Comparison of ENCODE assay signal across 16 cellular contexts in genomic region chr6:143514996-143515760, GRCh38. TPM values are rescaled to one million over a fixed set of nuclear protein-coding genes. Genes with fewer than 3 reads are reported as not detected.
A peak's percentile ranks its signal among the peaks of the same experiment; 100 is the strongest.
DNase-seq lines count a peak whose midpoint lies in the region; ATAC-seq, FAIRE-seq and TF ChIP-seq lines count a peak whose summit lies in the region.
"Had no signal": no experiment of that assay in that cellular context is flagged by ENCODE, and none has a peak within 500 bp of the region (broad histone marks: within the 10 kb centered on the region; RNA-seq: fewer than 3 reads in every experiment).

No MANE protein-coding gene starts in this region.

- DNase-seq in GM04503 (ENCODE audit: low read depth): peak; percentile 23
- peak in 1 of 4 experiments; percentile 14 for DNase-seq in K562 (ENCODE audit: extremely low read depth in 1 of 4, low spot score in 3 of 4)
- DNase-seq in Right ventricle myocardium superior: peak; percentile 76
- DNase-seq in psoas muscle: peak; percentile 35 to 55
- DNase-seq in glomerular visceral epithelial cell (ENCODE audit: extremely low spot score): no peak
- no peak for DNase-seq in A673 (ENCODE audit: low spot score)
- no peak for DNase-seq in RWPE1 (ENCODE audit: low spot score)
- DNase-seq: activated CD8-positive, alpha-beta T cell treated with anti-CD3 and anti-CD28 coated beads, Interleukin-2, amount 10 ng/mL, durations not matched to agents 7 days and 5 days; activated naive CD4-positive, alpha-beta T cell treated with anti-CD3 and anti-CD28 coated beads for 36 hours; mesenchymal stem cell; MV-4-11; NCI-H510A treated with DMSO at 0.1 percent for 48 hours; stimulated activated CD4-positive, alpha-beta T cell treated with anti-CD3 and anti-CD28 coated beads, Interleukin-1b, Interleukin-23, amount 100 ng/mL, for 48 hours; T-helper 9 cell had no signal

- H3K4me1 ChIP-seq in K562 (replicated peaks in 1 of 2; ENCODE audit: control insufficient read depth in 2 of 2, insufficient read depth in 2 of 2, low read length in 2 of 2): peaks cover 7 to 16% of the 10 kb centered on the region in 2 experiments; a peak in 4 of 5 replicates
- H3K4me1 ChIP-seq in psoas muscle: peaks cover 16% of the 10 kb centered on the region
- peaks cover 3% of the 10 kb centered on the region for H3K4me1 ChIP-seq in A673 (ENCODE audit: insufficient read depth, low read length, poor library complexity, severe bottlenecking)

- H3K79me2 ChIP-seq in K562 (ENCODE audit: control insufficient read depth, insufficient read depth, low read length): peaks cover 19% of the 10 kb centered on the region

- H3K9me3 ChIP-seq in K562 (replicated peaks; ENCODE audit: control insufficient read depth, insufficient read depth, low read depth, low read length) (no peaks in the 10 kb centered on the region), psoas muscle (no peaks in the 10 kb centered on the region), A673 (ENCODE audit: low read depth, low read length, poor library complexity, severe bottlenecking) (no peaks in the 10 kb centered on the region)

- no peak overlapping the region for H3K4me2 ChIP-seq in K562 (ENCODE audit: insufficient read depth, low read length)

- CTCF ChIA-PET in K562 (lab: Yijun Ruan, JAX; ENCODE audit: low intra/inter-chr PET ratio): no interaction called here
- CTCF ChIA-PET in A673 (lab: Charles Lee): no interaction called here
- CTCF ChIA-PET in RWPE1 (lab: Yijun Ruan, JAX): no interaction called here

- H4K20me1 ChIP-seq in K562 (replicated peaks; ENCODE audit: control insufficient read depth, insufficient read depth, low read length): no peaks in the 10 kb centered on the region

- no peak overlapping the region for H2AFZ ChIP-seq in K562 (ENCODE audit: low read depth, low read length)

- intact Hi-C loops in K562 (cut with micrococcal nuclease): loop anchor here (5.0 kb wide), 3 partner anchors 107 to 427 kb away; no protein-coding TSS in a partner anchor
- intact Hi-C loops in Right ventricle myocardium superior (cut with DNase I): no loop called here
- intact Hi-C loops in psoas muscle (cut with DNase I): loop anchor here in 1 of 2 donors (5.0 kb wide), 1 partner anchor 63 kb away; the partner anchor contains the start of genes ADAT2 and PEX3
- intact Hi-C loops in A673 (cut with micrococcal nuclease; ENCODE audit: unreplicated experiment): no loop called here

- H3K27me3 ChIP-seq in K562 (ENCODE audit: control insufficient read depth in 2 of 2, insufficient read depth in 2 of 2, low read length in 2 of 2) (no peaks in the 10 kb centered on the region), psoas muscle (ENCODE audit: insufficient read depth in 3 of 3, low read length in 2 of 3) (no peaks in the 10 kb centered on the region), A673 (replicated peaks; ENCODE audit: insufficient read depth, low read depth, low read length, poor library complexity) (no peaks in the 10 kb centered on the region)

- TF ChIP-seq CTCF in K562 (IDR thresholded peaks at IDR 0.05 in 2 of 3, conservative IDR thresholded peaks at IDR 0.05 in 1 of 3; ENCODE audit: insufficient read depth in 2 of 3, low read depth in 1 of 3, low read length in 3 of 3): no peak
- TF ChIP-seq CTCF in psoas muscle (IDR thresholded peaks at IDR 0.05): no peak
- TF ChIP-seq CTCF in A673 (conservative IDR thresholded peaks at IDR 0.05; ENCODE audit: low read depth, low read length): no peak
- no peak for TF ChIP-seq CTCF in RWPE1 (conservative IDR thresholded peaks at IDR 0.05; ENCODE audit: low read depth)

- no peak overlapping the region for H3K4me3 ChIP-seq in K562
- H3K4me3 ChIP-seq in psoas muscle: no peak overlapping the region
- no peak overlapping the region for H3K4me3 ChIP-seq in A673 (ENCODE audit: low read depth, low read length, poor library complexity, severe bottlenecking)

- in situ Hi-C loops in K562 (cut with MboI): no loop called here

- TF ChIP-seq EP300 in K562 (IDR thresholded peaks at IDR 0.05; ENCODE audit: low read length): no peak

- H3K27ac ChIP-seq in K562 (ENCODE audit: extremely low read depth, low read depth, low read length) (no peak overlapping the region), psoas muscle (no peak overlapping the region), A673 (ENCODE audit: low read depth, low read length, poor library complexity, severe bottlenecking) (no peak overlapping the region), RWPE1 (no peak overlapping the region)

- H3K36me3 ChIP-seq in K562 (ENCODE audit: control insufficient read depth, insufficient read depth, low read length) (no peaks in the 10 kb centered on the region), psoas muscle (ENCODE audit: insufficient read depth in 1 of 2, low read depth in 1 of 2) (no peaks in the 10 kb centered on the region), A673 (ENCODE audit: insufficient read depth, low read length, poor library complexity, severe bottlenecking) (no peaks in the 10 kb centered on the region)

- peak overlapping the region in 1 of 2 experiments; percentile 75; a peak in 2 of 4 replicates for H3K9ac ChIP-seq in K562 (ENCODE audit: insufficient read depth in 1 of 2, low read depth in 2 of 2, low read length in 2 of 2)

- H3K9me1 ChIP-seq in K562 (ENCODE audit: control insufficient read depth, insufficient read depth, low read length): no peaks in the 10 kb centered on the region

- no TSS peak for BruUV-seq in K562 (replicated peaks; lab: Mats Ljungman, UMichigan)
- BruUV-seq in A673 (replicated peaks; lab: Mats Ljungman, UMichigan): no TSS peak

- ATAC-seq in K562 (no peak), Right ventricle myocardium superior (ENCODE audit: poor library complexity) (peak; percentile 73), psoas muscle (peak; percentile 36 to 61 (median 48)), GM21717 (IDR thresholded peaks at IDR 0.05; ENCODE audit: unreplicated experiment) (no peak)
- ATAC-seq: activated CD8-positive, alpha-beta T cell treated with anti-CD3 and anti-CD28 coated beads, Interleukin-2, amount 10 ng/mL, durations not matched to agents 7 days and 5 days had no signal

- no peak for TF ChIP-seq POLR2A in K562 (conservative IDR thresholded peaks at IDR 0.05)

- POLR2A ChIA-PET in K562 (lab: Yijun Ruan, JAX): interaction anchor here (0.6 to 0.7 kb wide), 2 partner anchors 17 to 29 kb away, joined by 3 to 4 read pairs; no protein-coding TSS in a partner anchor
- POLR2A ChIA-PET in A673 (lab: Charles Lee; ENCODE audit: low non-redundant PET): no interaction called here
- POLR2A ChIA-PET in RWPE1 (lab: Yijun Ruan, JAX; ENCODE audit: low non-redundant PET): no interaction called here

- TF ChIP-seq RAD21 in K562 (CRISPR knock-in tag; conservative IDR thresholded peaks at IDR 0.05 in 1 of 2, IDR thresholded peaks at IDR 0.05 in 1 of 2): no peak

- no peak for FAIRE-seq in K562 (lab: Jason Lieb, UNC)
- FAIRE-seq: GM18507 had no signal

- 35% methylated on average over 15 of the region's 15 CpGs for WGBS in K562 (ENCODE audit: insufficient coverage, low coverage, missing lambda C conversion rate)
- WGBS in psoas muscle, 3 donors: 18 to 44% (median 27%) methylated on average over 15 of the region's 15 CpGs

TF ChIP-seq in K562, 482 proteins besides CTCF, POLR2A, EP300 and RAD21:
- TF ChIP-seq CBFA2T3 (IDR thresholded peaks at IDR 0.05): 0 out of 2 replicates have a peak, but pooled peaks have one; percentile 10
- TF ChIP-seq KLF6 (CRISPR knock-in tag; IDR thresholded peaks at IDR 0.05; ENCODE audit: borderline replicate concordance): no peak
- no peak for TF ChIP-seq ZBTB7A (IDR thresholded peaks at IDR 0.05; ENCODE audit: borderline replicate concordance, control insufficient read depth, low read depth, low read length)
- TF ChIP-seq C11orf30 (IDR thresholded peaks at IDR 0.05; ENCODE audit: low read depth): no peak
- TF ChIP-seq ZNF707 (CRISPR knock-in tag; conservative IDR thresholded peaks at IDR 0.05): no peak

RNA-seq across cellular contexts. Expression of gene FUCA2, which starts 3.7 kb away (rescaled TPM):
- total RNA-seq in K562 (2011; cell fraction: chromatin; rRNA removed; ENCODE audit: low replicate concordance): 49.7 and 76.8 TPM in 2 replicates
- total RNA-seq in K562 (2011; cell fraction: nucleolus; rRNA removed): 61.7 and 62.4 TPM in 2 replicates
- total RNA-seq in K562 (2011; cell fraction: nucleoplasm; rRNA removed): 96.9 and 141 TPM in 2 replicates
- total RNA-seq in K562 (2014; rRNA removed) (59.2 and 71.2 TPM in 2 replicates), K562 (2014; rRNA removed; fragmentation: Illumina TruSeq; extraction: Trizol) (79.3 and 82.9 TPM in 2 replicates), K562 (2015; rRNA removed; fragmentation: Illumina TruSeq; extraction: Trizol) (78.2 and 82.5 TPM in 2 replicates), K562 (2021) (112 and 117 TPM in 2 replicates), Right ventricle myocardium superior (38.8 TPM), psoas muscle (10 to 100 TPM in 3 of 4 donors, 1 to 10 TPM in 1; 8.7 to 13.5 (median 11.2) TPM), A673 (2021) (11.4 and 15.3 TPM in 2 replicates)
- polyA plus RNA-seq in K562 (2011; rRNA removed) (58.7 and 80.9 TPM in 2 replicates), K562 (2014; fragmentation: Illumina TruSeq; extraction: Trizol) (67.7 and 79.3 TPM in 2 replicates), K562 (2014; fragmentation: Nextera tagmentation; extraction: Ambion mirVana) (10 to 100 TPM; 20.6 to 23.9 TPM), K562 (2014; rRNA removed) (66.8 and 72.6 TPM in 2 replicates), psoas muscle (10 to 100 TPM in 2 of 3 donors, 1 to 10 TPM in 1; 9.0 to 32.3 (median 11.4) TPM)
- polyA plus RNA-seq in K562 (2011; cell fraction: cytosol; rRNA removed): 28.0 and 39.1 TPM in 2 replicates
- polyA plus RNA-seq in K562 (2011; cell fraction: nucleus; rRNA removed): 30.3 and 35.2 TPM in 2 replicates
- polyA plus RNA-seq in K562 (2012): 69.9 and 86.6 TPM in 2 replicates
- 43.7 and 55.0 TPM in 2 replicates for polyA minus RNA-seq in K562 (2011; rRNA and poly(A)+ RNA removed)
- 26.0 and 28.3 TPM in 2 replicates for polyA minus RNA-seq in K562 (2011; cell fraction: cytosol; rRNA and poly(A)+ RNA removed)
- 9.2 and 14.8 TPM in 2 replicates for polyA minus RNA-seq in K562 (2011; cell fraction: nucleus; rRNA and poly(A)+ RNA removed)

Comparison
In these comparisons a context has a peak if more than half of its experiments do, and no peak if none do; other contexts are left out.
1. DNase-seq: peak in GM04503 (single experiment), Right ventricle myocardium superior (single experiment) and psoas muscle (2 of 2); none in glomerular visceral epithelial cell (single experiment), A673 (single experiment) and RWPE1 (single experiment).
2. ATAC-seq: peak in Right ventricle myocardium superior (single experiment) and psoas muscle (4 of 4); none in K562 (single experiment) and GM21717 (single experiment).